ENCODE assay signal across 32 cellular contexts in genomic region chr3:16605966-16606365, GRCh38. TPM values are rescaled to one million over a fixed set of nuclear protein-coding genes. Genes with fewer than 3 reads are reported as not detected.
"Had no signal": no experiment of that assay in that cellular context is flagged by ENCODE, and none has a peak within 500 bp of the region (broad histone marks: within the 10 kb centered on the region; RNA-seq: fewer than 3 reads in every experiment).

No MANE protein-coding gene starts in this region.

- H3K36me3 Mint-ChIP-seq: activated CD4-positive, alpha-beta memory T cell treated with anti-CD3 and anti-CD28 coated beads for 36 hours; activated naive CD4-positive, alpha-beta T cell treated with anti-CD3 and anti-CD28 coated beads, Interleukin-2, amount 10 ng/mL, durations not matched to agents 7 days and 5 days; activated naive CD8-positive, alpha-beta T cell; brain had no signal

- H3K9me3 ChIP-seq: SJCRH30 had no signal

- H3K27me3 Mint-ChIP-seq: activated naive CD4-positive, alpha-beta T cell treated with anti-CD3 and anti-CD28 coated beads, Interleukin-2, amount 10 ng/mL, durations not matched to agents 7 days and 5 days had no signal

- H3K4me3 Mint-ChIP-seq: activated CD4-positive, alpha-beta memory T cell treated with anti-CD3 and anti-CD28 coated beads for 36 hours; activated CD4-positive, alpha-beta T cell treated with anti-CD3 and anti-CD28 coated beads for 36 hours; activated naive CD4-positive, alpha-beta T cell treated with anti-CD3 and anti-CD28 coated beads, Interleukin-2, amount 10 ng/mL, durations not matched to agents 7 days and 5 days; activated naive CD8-positive, alpha-beta T cell; activated naive CD8-positive, alpha-beta T cell treated with anti-CD3 and anti-CD28 coated beads, Interleukin-2, amount 50 U/mL, for 24 hours; brain had no signal

- H3K4me3 ChIP-seq: SJCRH30, SK-N-MC had no signal

- H3K4me1 ChIP-seq: SJCRH30 had no signal

- H3K36me3 ChIP-seq: SJCRH30 had no signal

- H3K27ac Mint-ChIP-seq: activated CD4-positive, alpha-beta memory T cell treated with anti-CD3 and anti-CD28 coated beads for 36 hours; activated CD4-positive, alpha-beta T cell treated with anti-CD3 and anti-CD28 coated beads for 36 hours; activated naive CD4-positive, alpha-beta T cell treated with anti-CD3 and anti-CD28 coated beads, Interleukin-2, amount 10 ng/mL, durations not matched to agents 7 days and 5 days; activated naive CD8-positive, alpha-beta T cell; activated naive CD8-positive, alpha-beta T cell treated with anti-CD3 and anti-CD28 coated beads, Interleukin-2, amount 50 U/mL, for 24 hours; brain had no signal

- DNase-seq: activated CD4-positive, alpha-beta memory T cell treated with anti-CD3 and anti-CD28 coated beads for 36 hours; activated CD4-positive, alpha-beta T cell treated with anti-CD3 and anti-CD28 coated beads for 36 hours; activated CD4-positive, alpha-beta T cell treated with anti-CD3 and anti-CD28 coated beads, Interleukin-2, amount 50 U/mL, for 1 hour; activated CD8-positive, alpha-beta memory T cell treated with anti-CD3 and anti-CD28 coated beads, Interleukin-2, amount 50 U/mL, for 4 hours; activated effector memory CD4-positive, alpha-beta T cell treated with Interleukin-2 at 50 U/mL for 16 hours; activated naive CD4-positive, alpha-beta T cell treated with anti-CD3 and anti-CD28 coated beads, Interleukin-2, amount 10 ng/mL, durations not matched to agents 7 days and 5 days; activated naive CD8-positive, alpha-beta T cell treated with anti-CD3 and anti-CD28 coated beads, Interleukin-2, amount 50 U/mL, for 24 hours; activated T-cell treated with anti-CD3 and anti-CD28 coated beads for 4 hours; activated T-cell treated with anti-CD3 and anti-CD28 coated beads, Interleukin-2, amount 50 U/mL, for 48 hours; anterior cingulate cortex; caudate nucleus; cerebellar nuclear complex; Karpas-422; KBM-7; NCI-H1105; NCI-H1417 treated with DMSO at 0.1 percent for 48 hours; NCI-H187 treated with DMSO at 0.1 percent for 48 hours; NCI-H2081; NCI-H345; NCI-H524 treated with DMSO at 0.1 percent for 48 hours; SHP77; SJCRH30 had no signal

- H3K27me3 ChIP-seq: SJCRH30 had no signal

- ATAC-seq: activated CD4-positive, alpha-beta T cell treated with anti-CD3 and anti-CD28 coated beads for 36 hours; activated CD4-positive, CD25-positive, alpha-beta regulatory T cell treated with anti-CD3 and anti-CD28 coated beads, Interleukin-2, amount 50 U/mL, for 24 hours; activated naive CD8-positive, alpha-beta T cell treated with anti-CD3 and anti-CD28 coated beads, Interleukin-2, amount 50 U/mL, for 24 hours; Panc1 had no signal

- H3K9me3 Mint-ChIP-seq: activated CD4-positive, alpha-beta memory T cell treated with anti-CD3 and anti-CD28 coated beads for 36 hours; activated naive CD4-positive, alpha-beta T cell treated with anti-CD3 and anti-CD28 coated beads, Interleukin-2, amount 10 ng/mL, durations not matched to agents 7 days and 5 days; activated naive CD8-positive, alpha-beta T cell treated with anti-CD3 and anti-CD28 coated beads, Interleukin-2, amount 50 U/mL, for 24 hours had no signal

- H3K27ac ChIP-seq: SJCRH30, SK-N-MC had no signal

RNA-seq across cellular contexts. Expression of gene DAZL, which starts 0.7 kb away (rescaled TPM):
- total RNA-seq: activated CD4-positive, alpha-beta memory T cell treated with anti-CD3 and anti-CD28 coated beads for 36 hours; activated CD4-positive, alpha-beta T cell treated with anti-CD3 and anti-CD28 coated beads for 36 hours; bronchial epithelial cell; MCF 10A; OCI-LY7; RPMI7951; SJCRH30; T-helper 1 cell treated with Interleukin-12 subunit alpha and Interleukin-12 subunit beta and Interleukin-4 antibody, amounts not matched to agents 30 ng/mL and 1 ng/mL, for 36 hours had no signal
